Comparison of ENCODE assay signal across 35 cellular contexts in genomic region chr2:119393971-119394748, GRCh38. TPM values are rescaled to one million over a fixed set of nuclear protein-coding genes. Genes with fewer than 3 reads are reported as not detected.
"Had no signal": no experiment of that assay in that cellular context is flagged by ENCODE, and none has a peak within 500 bp of the region (broad histone marks: within the 10 kb centered on the region; RNA-seq: fewer than 3 reads in every experiment).

No MANE protein-coding gene starts in this region.

- H3K4me3 ChIP-seq: PC-9 had no signal

- H3K9me3 Mint-ChIP-seq: activated CD4-positive, alpha-beta memory T cell treated with anti-CD3 and anti-CD28 coated beads, Interleukin-2, amount 10 ng/mL, durations not matched to agents 7 days and 5 days; activated naive CD8-positive, alpha-beta T cell treated with anti-CD3 and anti-CD28 coated beads for 36 hours had no signal

- H3K4me3 Mint-ChIP-seq: activated CD4-positive, alpha-beta memory T cell treated with anti-CD3 and anti-CD28 coated beads, Interleukin-2, amount 10 ng/mL, durations not matched to agents 7 days and 5 days; activated CD8-positive, alpha-beta memory T cell treated with anti-CD3 and anti-CD28 coated beads, Interleukin-2, amount 10 ng/mL, durations not matched to agents 7 days and 5 days; activated naive CD8-positive, alpha-beta T cell treated with anti-CD3 and anti-CD28 coated beads for 36 hours had no signal

- H2AFZ ChIP-seq: PC-9 had no signal

- H3K4me2 ChIP-seq: PC-9 had no signal

- H3K27me3 ChIP-seq: brain microvascular endothelial cell had no signal

- H3K27ac Mint-ChIP-seq: activated CD4-positive, alpha-beta memory T cell treated with anti-CD3 and anti-CD28 coated beads, Interleukin-2, amount 10 ng/mL, durations not matched to agents 7 days and 5 days; activated CD8-positive, alpha-beta memory T cell treated with anti-CD3 and anti-CD28 coated beads, Interleukin-2, amount 10 ng/mL, durations not matched to agents 7 days and 5 days; activated naive CD8-positive, alpha-beta T cell treated with anti-CD3 and anti-CD28 coated beads for 36 hours had no signal

- DNase-seq: activated CD4-positive, alpha-beta memory T cell treated with anti-CD3 and anti-CD28 coated beads, Interleukin-2, amount 10 ng/mL, durations not matched to agents 7 days and 5 days; activated CD4-positive, alpha-beta T cell treated with anti-CD3 and anti-CD28 coated beads for 1 hour; activated CD4-positive, alpha-beta T cell treated with anti-CD3 and anti-CD28 coated beads for 48 hours; activated CD4-positive, CD25-positive, alpha-beta regulatory T cell; activated CD8-positive, alpha-beta memory T cell treated with anti-CD3 and anti-CD28 coated beads, Interleukin-2, amount 10 ng/mL, durations not matched to agents 7 days and 5 days; activated CD8-positive, alpha-beta memory T cell treated with anti-CD3 and anti-CD28 coated beads, Interleukin-2, amount 50 U/mL, for 48 hours; activated effector memory CD4-positive, alpha-beta T cell treated with Interleukin-2 at 50 U/mL for 16 hours; activated naive CD4-positive, alpha-beta T cell; activated naive CD4-positive, alpha-beta T cell treated with anti-CD3 and anti-CD28 coated beads, Interleukin-2, amount 50 U/mL, for 16 hours; activated naive CD8-positive, alpha-beta T cell treated with anti-CD3 and anti-CD28 coated beads for 36 hours; activated T-cell treated with anti-CD3 and anti-CD28 coated beads, Interleukin-2, amount 50 U/mL, for 48 hours; amniotic stem cell; aorta; brain microvascular endothelial cell; central memory CD4-positive, alpha-beta T cell; NCI-H1092 treated with DMSO at 0.1 percent for 48 hours; NCI-H1417; NCI-H146; NCI-H187 treated with DMSO at 0.1 percent for 48 hours; NCI-H2081; NCI-H345; NCI-H524 treated with DMSO at 0.1 percent for 48 hours; PC-9; SIG-M5; SW 1271; T-helper 1 cell; T-helper 2 cell; T-helper 9 cell; WERI-Rb-1 had no signal

- H3K36me3 Mint-ChIP-seq: activated CD8-positive, alpha-beta memory T cell treated with anti-CD3 and anti-CD28 coated beads, Interleukin-2, amount 10 ng/mL, durations not matched to agents 7 days and 5 days; activated naive CD8-positive, alpha-beta T cell treated with anti-CD3 and anti-CD28 coated beads for 36 hours had no signal

- ATAC-seq: activated CD8-positive, alpha-beta memory T cell treated with anti-CD3 and anti-CD28 coated beads, Interleukin-2, amount 10 ng/mL, durations not matched to agents 7 days and 5 days; Right ventricle myocardium inferior had no signal

- FAIRE-seq: colon, RCC 7860 had no signal

- H3K36me3 ChIP-seq: brain microvascular endothelial cell, WERI-Rb-1 had no signal

- H3K4me1 Mint-ChIP-seq: activated naive CD8-positive, alpha-beta T cell treated with anti-CD3 and anti-CD28 coated beads for 36 hours had no signal

- H3K27ac ChIP-seq: brain microvascular endothelial cell, PC-9, RWPE1, WERI-Rb-1 had no signal

RNA-seq across cellular contexts. Expression of gene TMEM37, which starts 37.5 kb away (rescaled TPM):
- total RNA-seq: activated CD4-positive, alpha-beta memory T cell treated with anti-CD3 and anti-CD28 coated beads, Interleukin-2, amount 10 ng/mL, durations not matched to agents 7 days and 5 days; activated CD8-positive, alpha-beta memory T cell treated with anti-CD3 and anti-CD28 coated beads, Interleukin-2, amount 10 ng/mL, durations not matched to agents 7 days and 5 days; activated naive CD8-positive, alpha-beta T cell treated with anti-CD3 and anti-CD28 coated beads for 36 hours; M059J; SK-MEL-5 had no signal
